ENCODE assay signal across 8 cellular contexts in the genomic region with DNA sequence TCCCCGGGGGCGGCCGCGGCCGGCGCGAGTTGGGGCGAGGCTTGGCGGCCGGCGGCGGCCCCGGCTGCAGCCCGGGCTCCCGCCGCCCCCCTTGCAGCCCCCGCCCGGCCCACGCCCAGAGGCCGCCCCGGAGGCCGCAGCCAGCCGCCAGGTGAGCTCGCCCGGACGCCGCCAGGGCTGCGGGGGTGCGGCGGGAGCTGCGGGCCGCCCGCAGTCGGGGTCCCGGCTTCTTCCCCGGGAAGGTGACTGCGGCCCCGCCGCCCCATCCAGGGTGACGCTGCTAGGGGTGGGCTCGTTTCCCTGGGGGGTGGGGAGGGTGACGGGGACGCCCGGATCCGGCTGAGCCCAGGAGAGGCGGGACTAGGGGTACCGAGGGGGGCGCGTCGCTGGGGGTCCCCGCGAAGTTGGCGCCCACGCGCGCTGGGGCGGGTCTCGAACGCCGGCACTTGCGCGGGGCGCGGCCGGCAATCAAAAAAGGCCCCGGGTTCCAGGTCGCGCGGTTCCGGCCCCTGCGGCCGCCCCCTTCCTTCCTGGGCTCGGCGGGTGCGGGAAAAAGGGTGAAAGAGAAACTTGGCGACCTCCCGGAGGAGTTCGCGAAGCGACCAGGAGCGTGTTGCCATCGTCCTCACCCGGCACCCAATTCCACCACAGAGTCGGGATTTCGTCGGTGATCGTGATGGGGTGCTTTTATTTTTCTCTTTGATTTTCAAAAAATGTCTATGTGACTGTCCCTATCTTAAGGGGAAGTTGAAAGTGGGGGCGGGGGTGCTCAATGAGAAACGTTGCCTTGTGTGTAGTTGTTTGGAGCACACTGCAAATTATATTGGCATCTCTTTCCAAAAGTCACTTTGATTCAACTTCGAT. TPM values are rescaled to one million over a fixed set of nuclear protein-coding genes. Genes with fewer than 3 reads are reported as not detected.
DNase-seq lines count a peak whose midpoint lies in the region; ATAC-seq, FAIRE-seq and TF ChIP-seq lines count a peak whose summit lies in the region.

No MANE protein-coding gene starts in this region.

- no peaks in the 10 kb centered on the region for H3K9me3 Mint-ChIP-seq in CD14-positive monocyte

- peak overlapping the region; percentile 89 to 97 (median 97) for H3K27ac Mint-ChIP-seq in CD14-positive monocyte

- H3K27me3 ChIP-seq in bronchial epithelial cell (ENCODE audit: control insufficient read depth, insufficient read depth, low read length) (no peaks in the 10 kb centered on the region), layer of hippocampus (ENCODE audit: control insufficient read depth, insufficient read depth, low read length) (no peaks in the 10 kb centered on the region)

- no peak for TF ChIP-seq CTCF in CD14-positive monocyte (IDR thresholded peaks at IDR 0.05)
- TF ChIP-seq CTCF in bronchial epithelial cell (IDR thresholded peaks at IDR 0.05; ENCODE audit: insufficient read depth, low read length, severe bottlenecking): no peak

- no peak for FAIRE-seq in bronchial epithelial cell (lab: Jason Lieb, UNC)

- peak overlapping the region; percentile 42 for H3K27ac ChIP-seq in layer of hippocampus (ENCODE audit: low read depth, low read length)

- no peaks in the 10 kb centered on the region for H3K36me3 ChIP-seq in bronchial epithelial cell (ENCODE audit: control insufficient read depth, insufficient read depth, low read length)

- intact Hi-C loops in CD14-positive monocyte (cut with micrococcal nuclease): loop anchor here (2.0 to 10.0 kb wide), 3 partner anchors 49 to 159 kb away; partner anchors contain the start of genes PSMD6 (in 1 of the 2) and SCAANT1 (in 1 of the 2)

- peak overlapping the region; percentile 96 for H3K4me3 Mint-ChIP-seq in CD14-positive monocyte

- H3K36me3 Mint-ChIP-seq in CD14-positive monocyte: peaks cover 12 to 24% of the 10 kb centered on the region in 2 donors

- peaks cover 0 to 3% (median 3%) of the 10 kb centered on the region in 3 donors for H3K27me3 Mint-ChIP-seq in CD14-positive monocyte (ENCODE audit: low read depth in 3 of 3)

- DNase-seq in CD14-positive monocyte (ENCODE audit: low spot score): no peak
- peak; percentile 55 for DNase-seq in UCSD-AML1 (lab: John Stamatoyannopoulos, UW; ENCODE audit: unreplicated experiment)
- DNase-seq in bronchial epithelial cell (ENCODE audit: low read depth): no peak
- peak; percentile 8 to 48 for DNase-seq in stimulated activated CD4-positive, alpha-beta T cell treated with anti-CD3 and anti-CD28 coated beads, Interleukin-1b, Interleukin-23, amount 100 ng/mL, for 4 hours (ENCODE audit: low read depth in 2 of 2)
- DNase-seq in foreskin melanocyte: no peak

- peak overlapping the region; percentile 83 for H3K4me3 ChIP-seq in bronchial epithelial cell (ENCODE audit: low read depth, low read length)

- ATAC-seq in GM19372 (IDR thresholded peaks at IDR 0.05; ENCODE audit: low read depth, unreplicated experiment) (peak; percentile 47), HG03460 (IDR thresholded peaks at IDR 0.05; ENCODE audit: unreplicated experiment) (peak; percentile 43)

- H3K4me1 Mint-ChIP-seq in CD14-positive monocyte: peaks cover 39% of the 10 kb centered on the region

RNA-seq across cellular contexts. Expression of gene ATXN7, which starts 0.6 kb away (rescaled TPM):
- polyA plus RNA-seq in CD14-positive monocyte: 1 to 10 TPM; 2.7 to 3.2 TPM
- total RNA-seq in bronchial epithelial cell: 8.7 and 9.5 TPM in 2 replicates

RNA-seq across cellular contexts. Expression of gene THOC7, which starts 0.6 kb away (rescaled TPM):
- 10 to 100 TPM; 70.1 to 74.8 TPM for polyA plus RNA-seq in CD14-positive monocyte
- 30.0 and 38.8 TPM in 2 replicates for total RNA-seq in bronchial epithelial cell

RNA-seq across cellular contexts. Expression of gene C3orf49, which starts 45.1 kb away (rescaled TPM):
- polyA plus RNA-seq in CD14-positive monocyte: not detected
- not detected in 2 replicates for total RNA-seq in bronchial epithelial cell

RNA-seq across cellular contexts. Expression of gene SCAANT1, which starts 47.9 kb away (rescaled TPM):
- polyA plus RNA-seq in CD14-positive monocyte: not detected
- total RNA-seq in bronchial epithelial cell: not detected in 2 replicates

Comparison
In these comparisons a context has a peak if more than half of its experiments do, and no peak if none do; other contexts are left out.
1. DNase-seq: peak in UCSD-AML1 (single experiment) and stimulated activated CD4-positive, alpha-beta T cell treated with anti-CD3 and anti-CD28 coated beads, Interleukin-1b, Interleukin-23, amount 100 ng/mL, for 4 hours (2 of 2); none in CD14-positive monocyte (single experiment), bronchial epithelial cell (single experiment) and foreskin melanocyte (single experiment).